In the genomic region with DNA sequence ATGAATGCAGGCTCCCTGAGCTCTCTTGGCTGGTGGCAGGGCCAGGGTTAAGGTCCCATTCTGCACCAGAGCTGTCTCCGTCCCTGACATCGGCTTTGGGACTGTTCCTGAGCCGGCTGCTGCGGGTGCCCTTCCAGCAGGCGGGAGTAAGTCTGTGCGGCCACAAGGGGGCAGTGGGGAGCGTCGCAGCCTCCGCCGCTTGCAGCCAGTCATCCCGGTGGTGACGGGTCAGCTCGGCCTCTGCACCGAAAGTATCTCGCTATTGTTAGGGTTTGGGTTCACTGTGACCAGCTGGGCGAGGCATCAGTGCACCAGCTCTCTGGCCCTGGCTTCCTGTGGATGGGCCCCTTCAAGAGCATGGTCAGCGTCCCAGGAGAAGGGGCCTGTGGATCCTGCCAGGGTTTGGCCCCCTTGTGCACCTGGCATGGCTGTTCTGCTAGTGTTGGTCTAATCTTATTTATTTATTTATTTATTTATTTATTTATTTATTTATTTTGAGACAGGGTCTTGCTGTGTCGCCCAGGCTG, we compare ENCODE assay signal across 8 cellular contexts. TPM values are rescaled to one million over a fixed set of nuclear protein-coding genes. Genes with fewer than 3 reads are reported as not detected.
DNase-seq lines count a peak whose midpoint lies in the region; ATAC-seq and TF ChIP-seq lines count a peak whose summit lies in the region.
"Had no signal": no experiment of that assay in that cellular context is flagged by ENCODE, and none has a peak within 500 bp of the region (broad histone marks: within the 10 kb centered on the region; RNA-seq: fewer than 3 reads in every experiment).

No MANE protein-coding gene starts in this region.

- WGBS in prostate gland: 10% methylated on average over 18 of the region's 18 CpGs
- 7 to 67% methylated on average over 2 to 14 of the region's 18 CpGs for WGBS in upper lobe of left lung, 2 donors

- H3K4me1 Mint-ChIP-seq in activated naive CD8-positive, alpha-beta T cell treated with anti-CD3 and anti-CD28 coated beads, Interleukin-2, amount 50 U/mL, for 24 hours: peaks cover 47% of the 10 kb centered on the region

- no peaks in the 10 kb centered on the region for H3K27me3 Mint-ChIP-seq in activated naive CD8-positive, alpha-beta T cell treated with anti-CD3 and anti-CD28 coated beads, Interleukin-2, amount 50 U/mL, for 24 hours

- H3K27ac ChIP-seq in prostate gland (no peak overlapping the region), upper lobe of left lung (peak overlapping the region in 1 of 4 donors; percentile 19)

- intact Hi-C loops in cardiac septum (cut with DNase I) (no loop called here), prostate gland (cut with DNase I) (no loop called here)

- TF ChIP-seq POLR2A in prostate gland (IDR thresholded peaks at IDR 0.05): no peak
- no peak for TF ChIP-seq POLR2A in upper lobe of left lung (IDR thresholded peaks at IDR 0.05)

- H3K27me3 ChIP-seq in prostate gland (replicated peaks; ENCODE audit: insufficient read depth) (no peaks in the 10 kb centered on the region), upper lobe of left lung (no peaks in the 10 kb centered on the region)

- no peaks in the 10 kb centered on the region for H3K9me3 ChIP-seq in prostate gland
- no peaks in the 10 kb centered on the region for H3K9me3 ChIP-seq in upper lobe of left lung

- peak; percentile 35 for DNase-seq in Jurkat, Clone E6-1 (ENCODE audit: low read depth, low spot score)
- DNase-seq in SW480 (ENCODE audit: low spot score) (peak; percentile 68), cardiac septum (ENCODE audit: low spot score) (peak; percentile 93), prostate gland (ENCODE audit: low spot score) (peak; percentile 58), upper lobe of left lung (peak; percentile 78 to 93)
- peak; percentile 84 for DNase-seq in activated naive CD8-positive, alpha-beta T cell treated with anti-CD3 and anti-CD28 coated beads, Interleukin-2, amount 50 U/mL, for 24 hours

- H3K4me1 ChIP-seq in prostate gland (replicated peaks): peaks cover 20% of the 10 kb centered on the region
- peaks cover 16 to 38% (median 18%) of the 10 kb centered on the region in 4 donors for H3K4me1 ChIP-seq in upper lobe of left lung

- H3K27ac Mint-ChIP-seq in activated naive CD8-positive, alpha-beta T cell treated with anti-CD3 and anti-CD28 coated beads, Interleukin-2, amount 50 U/mL, for 24 hours: no peak overlapping the region

- no peak for TF ChIP-seq EP300 in upper lobe of left lung (IDR thresholded peaks at IDR 0.05)

- no peaks in the 10 kb centered on the region for H3K9me3 Mint-ChIP-seq in activated naive CD8-positive, alpha-beta T cell treated with anti-CD3 and anti-CD28 coated beads, Interleukin-2, amount 50 U/mL, for 24 hours

- H3K4me3 ChIP-seq in GM12875 (ENCODE audit: low read depth, low read length) (no peak overlapping the region), prostate gland (no peak overlapping the region), upper lobe of left lung (peak overlapping the region in 2 of 4 donors; percentile 22 to 29)
- H3K4me3 ChIP-seq in Jurkat, Clone E6-1 (ENCODE audit: low read length): no peak overlapping the region

- H3K36me3 Mint-ChIP-seq in activated naive CD8-positive, alpha-beta T cell treated with anti-CD3 and anti-CD28 coated beads, Interleukin-2, amount 50 U/mL, for 24 hours (ENCODE audit: low read depth): no peaks in the 10 kb centered on the region

- TF ChIP-seq CTCF in GM12875 (IDR thresholded peaks at IDR 0.05; ENCODE audit: borderline replicate concordance, insufficient read depth, low read depth, low read length) (peak; percentile 99), prostate gland (IDR thresholded peaks at IDR 0.05) (peak; percentile 71 to 91 (median 78)), upper lobe of left lung (IDR thresholded peaks at IDR 0.05) (peak; percentile 88 to 92 (median 90))

- H3K36me3 ChIP-seq in prostate gland: no peaks in the 10 kb centered on the region
- H3K36me3 ChIP-seq in upper lobe of left lung: peaks cover 0 to 5% (median 0%) of the 10 kb centered on the region in 4 donors

- H3K4me3 Mint-ChIP-seq in activated naive CD8-positive, alpha-beta T cell treated with anti-CD3 and anti-CD28 coated beads, Interleukin-2, amount 50 U/mL, for 24 hours: no peak overlapping the region

- peak; percentile 65 for ATAC-seq in activated naive CD8-positive, alpha-beta T cell treated with anti-CD3 and anti-CD28 coated beads, Interleukin-2, amount 50 U/mL, for 24 hours
- ATAC-seq in upper lobe of left lung (ENCODE audit: low FRiP score in 2 of 2): peak; percentile 83 to 92

RNA-seq across cellular contexts. Expression of a gene that starts 15.1 kb away (rescaled TPM):
- polyA plus RNA-seq in Jurkat, Clone E6-1 (2012; ENCODE audit: insufficient read depth, insufficient read length): 215 TPM
- total RNA-seq in cardiac septum (382 TPM), prostate gland (100 to 1,000 TPM; 507 to 534 TPM), upper lobe of left lung (100 to 1,000 TPM; 124 to 350 (median 171) TPM)

RNA-seq across cellular contexts. Expression of a gene that starts 26.2 kb away (rescaled TPM):
- not detected for polyA plus RNA-seq in Jurkat, Clone E6-1 (2012; ENCODE audit: insufficient read depth, insufficient read length)
- total RNA-seq in cardiac septum (not detected), prostate gland (1 to 10 TPM in 1 of 2 donors, under 1 TPM in 1; 0.14 to 1.0 TPM), upper lobe of left lung (not detected)
- total RNA-seq: subcutaneous adipose tissue had no signal

RNA-seq across cellular contexts. Expression of a gene that starts 27.3 kb away (rescaled TPM):
- polyA plus RNA-seq in Jurkat, Clone E6-1 (2012; ENCODE audit: insufficient read depth, insufficient read length): 211 TPM
- total RNA-seq in cardiac septum: 62.0 TPM
- 100 to 1,000 TPM; 137 to 154 TPM for total RNA-seq in prostate gland
- total RNA-seq in upper lobe of left lung: 100 to 1,000 TPM in 2 of 6 donors, 10 to 100 TPM in 4; 54.0 to 124 (median 80.6) TPM

RNA-seq across cellular contexts. Expression of a gene that starts 38.5 kb away (rescaled TPM):
- polyA plus RNA-seq in Jurkat, Clone E6-1 (2012; ENCODE audit: insufficient read depth, insufficient read length): 80.2 TPM
- 61.6 TPM for total RNA-seq in cardiac septum
- total RNA-seq in prostate gland: 100 to 1,000 TPM in 1 of 2 donors, 10 to 100 TPM in 1; 91.6 to 108 TPM
- 100 to 1,000 TPM in 3 of 6 donors, 10 to 100 TPM in 3; 33.5 to 137 (median 101) TPM for total RNA-seq in upper lobe of left lung

Comparison
In these comparisons a context has a peak if more than half of its experiments do, and no peak if none do; other contexts are left out.
1. DNase-seq: peak in every context shown above with its lines; median percentile 93 in cardiac septum; 86 in upper lobe of left lung; 84 in activated naive CD8-positive, alpha-beta T cell treated with anti-CD3 and anti-CD28 coated beads, Interleukin-2, amount 50 U/mL, for 24 hours; 68 in SW480; 58 in prostate gland; 35 in Jurkat, Clone E6-1.